Comparison of ENCODE assay signal across 29 cellular contexts in the genomic region with DNA sequence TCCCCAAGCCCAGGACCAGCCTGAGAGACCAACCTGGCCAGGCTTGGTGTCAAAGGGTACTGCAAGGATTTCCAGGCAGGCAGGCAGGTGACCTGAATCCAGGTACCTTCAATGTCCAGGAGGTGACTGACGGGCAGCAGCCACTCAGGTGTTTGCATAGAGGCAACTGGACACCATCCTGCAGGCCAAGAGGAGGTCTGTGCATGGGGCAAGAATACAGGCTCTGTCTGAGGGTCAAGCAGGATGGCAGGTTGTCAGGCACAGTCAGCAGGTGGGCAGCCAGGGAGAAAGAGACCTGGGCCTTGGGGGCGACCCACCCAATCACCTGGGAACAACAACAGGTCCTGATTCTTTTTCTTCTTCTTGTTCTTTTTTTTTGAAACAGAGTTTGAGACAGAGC.
"Had no signal": no experiment of that assay in that cellular context is flagged by ENCODE, and none has a peak within 500 bp of the region (broad histone marks: within the 10 kb centered on the region; RNA-seq: fewer than 3 reads in every experiment).

No MANE protein-coding gene starts in this region.

- H3K9me3 ChIP-seq: body of pancreas, SJCRH30 had no signal

- H3K27me3 ChIP-seq: body of pancreas, SJCRH30 had no signal

- H3K27ac ChIP-seq: body of pancreas, SJCRH30, SK-N-MC, WERI-Rb-1 had no signal

- H3K4me1 ChIP-seq: body of pancreas, SJCRH30 had no signal

- DNase-seq: activated CD4-positive, alpha-beta T cell treated with anti-CD3 and anti-CD28 coated beads for 1 hour; activated CD4-positive, alpha-beta T cell treated with anti-CD3 and anti-CD28 coated beads for 48 hours; activated CD4-positive, alpha-beta T cell treated with anti-CD3 and anti-CD28 coated beads, Interleukin-2, amount 50 U/mL, for 48 hours; activated CD4-positive, CD25-positive, alpha-beta regulatory T cell; activated CD8-positive, alpha-beta T cell treated with anti-CD3 and anti-CD28 coated beads, Interleukin-2, amount 10 ng/mL, durations not matched to agents 7 days and 5 days; activated gamma-delta T cell; activated naive CD4-positive, alpha-beta T cell treated with Interleukin-2 at 50 U/mL for 16 hours; activated naive CD8-positive, alpha-beta T cell treated with anti-CD3 and anti-CD28 coated beads, Interleukin-2, amount 10 ng/mL, durations not matched to agents 7 days and 5 days; activated T-cell treated with anti-CD3 and anti-CD28 coated beads, Interleukin-2, amount 50 U/mL, for 24 hours; body of pancreas; IMR-90; NCI-H1105 treated with DMSO at 0.1 percent for 48 hours; NCI-H1436; NCI-H1694; NCI-H1930; NCI-H2081 treated with DMSO at 0.1 percent for 48 hours; NCI-H226; NCI-H446 treated with DMSO at 0.1 percent for 48 hours; NCI-H524; NCI-H69; NCI-H82; SHP77; SJCRH30; T1000; WERI-Rb-1 had no signal

- H3K4me3 Mint-ChIP-seq: activated CD8-positive, alpha-beta T cell treated with anti-CD3 and anti-CD28 coated beads, Interleukin-2, amount 10 ng/mL, durations not matched to agents 7 days and 5 days; activated naive CD4-positive, alpha-beta T cell treated with anti-CD3 and anti-CD28 coated beads, Interleukin-2, amount 50 U/mL, for 24 hours; activated naive CD8-positive, alpha-beta T cell treated with anti-CD3 and anti-CD28 coated beads, Interleukin-2, amount 10 ng/mL, durations not matched to agents 7 days and 5 days; activated T-cell treated with anti-CD3 and anti-CD28 coated beads, Interleukin-2, amount 50 U/mL, for 24 hours had no signal

- H3K4me3 ChIP-seq: body of pancreas, K562, SJCRH30, SK-N-MC had no signal

- H3K36me3 ChIP-seq: SJCRH30, WERI-Rb-1 had no signal

- H3K36me3 Mint-ChIP-seq: activated naive CD4-positive, alpha-beta T cell treated with anti-CD3 and anti-CD28 coated beads, Interleukin-2, amount 50 U/mL, for 24 hours; activated naive CD8-positive, alpha-beta T cell treated with anti-CD3 and anti-CD28 coated beads, Interleukin-2, amount 10 ng/mL, durations not matched to agents 7 days and 5 days had no signal

- H3K9me3 Mint-ChIP-seq: activated naive CD4-positive, alpha-beta T cell treated with anti-CD3 and anti-CD28 coated beads, Interleukin-2, amount 50 U/mL, for 24 hours; activated naive CD8-positive, alpha-beta T cell treated with anti-CD3 and anti-CD28 coated beads, Interleukin-2, amount 10 ng/mL, durations not matched to agents 7 days and 5 days; activated T-cell treated with anti-CD3 and anti-CD28 coated beads, Interleukin-2, amount 50 U/mL, for 24 hours; activated T-helper 2 cell treated with anti-CD3 and anti-CD28 coated beads, Interferon-gamma antibody, Interleukin-2, Interleukin-4, amounts not matched to agents 10 μg/mL and 5 μg/mL and 100 μg/mL, durations not matched to agents 14 hours and 24 hours and 36 hours had no signal

- H3K27ac Mint-ChIP-seq: activated CD8-positive, alpha-beta T cell treated with anti-CD3 and anti-CD28 coated beads, Interleukin-2, amount 10 ng/mL, durations not matched to agents 7 days and 5 days; activated naive CD4-positive, alpha-beta T cell treated with anti-CD3 and anti-CD28 coated beads, Interleukin-2, amount 50 U/mL, for 24 hours; activated naive CD8-positive, alpha-beta T cell treated with anti-CD3 and anti-CD28 coated beads, Interleukin-2, amount 10 ng/mL, durations not matched to agents 7 days and 5 days; activated T-cell treated with anti-CD3 and anti-CD28 coated beads, Interleukin-2, amount 50 U/mL, for 24 hours; activated T-helper 2 cell treated with anti-CD3 and anti-CD28 coated beads, Interferon-gamma antibody, Interleukin-2, Interleukin-4, amounts not matched to agents 10 μg/mL and 5 μg/mL and 100 μg/mL, durations not matched to agents 14 hours and 24 hours and 36 hours had no signal
